1 cellular context compared by ENCODE assay signal in genomic region chr7:4973728-4974198, GRCh38.
TF ChIP-seq lines count a peak whose summit lies in the region.

No MANE protein-coding gene starts in this region.

TF ChIP-seq in HepG2, 621 proteins besides CTCF, POLR2A, EP300 and RAD21 (continued from another document and continues in another):
- TF ChIP-seq ZNF609 (CRISPR knock-in tag; IDR thresholded peaks at IDR 0.05; ENCODE audit: borderline replicate concordance) (no peak), SOX13 (IDR thresholded peaks at IDR 0.05) (no peak), SOX13 (CRISPR knock-in tag; conservative IDR thresholded peaks at IDR 0.05 in 1 of 2, IDR thresholded peaks at IDR 0.05 in 1 of 2) (no peak), ATF7 (IDR thresholded peaks at IDR 0.05) (no peak), ATF7 (CRISPR knock-in tag; IDR thresholded peaks at IDR 0.05) (peak; percentile 7; the same call in 1 of the 2 replicates), TCF7 (IDR thresholded peaks at IDR 0.05; ENCODE audit: low read depth) (no peak), ZNF451 (CRISPR knock-in tag; IDR thresholded peaks at IDR 0.05) (0 out of 2 replicates have a peak, but pooled peaks have one; percentile 33), HDAC1 (CRISPR knock-in tag; IDR thresholded peaks at IDR 0.05) (peak; percentile 60; the same call in 1 of the 2 replicates), MAX (IDR thresholded peaks at IDR 0.05) (peak; percentile 58; the same call in 1 of the 2 replicates), ELF1 (CRISPR knock-in tag; IDR thresholded peaks at IDR 0.05) (peak; percentile 80), PBX2 (CRISPR knock-in tag; IDR thresholded peaks at IDR 0.05) (no peak), PHF8 (CRISPR knock-in tag; IDR thresholded peaks at IDR 0.05) (peak; percentile 83), NONO (IDR thresholded peaks at IDR 0.05) (no peak), NONO (CRISPR knock-in tag; conservative IDR thresholded peaks at IDR 0.05) (peak; percentile 80), ZNF34 (CRISPR knock-in tag; IDR thresholded peaks at IDR 0.05; ENCODE audit: borderline replicate concordance) (0 out of 2 replicates have a peak, but pooled peaks have one; percentile 15), ARHGAP35 (CRISPR knock-in tag; IDR thresholded peaks at IDR 0.05; ENCODE audit: borderline replicate concordance) (no peak), YEATS4 (CRISPR knock-in tag; IDR thresholded peaks at IDR 0.05; ENCODE audit: borderline replicate concordance) (peak; percentile 58; the same call in 1 of the 2 replicates), ELF3 (CRISPR knock-in tag; IDR thresholded peaks at IDR 0.05) (peak; percentile 53; the same call in 1 of the 2 replicates), GATAD1 (CRISPR knock-in tag; IDR thresholded peaks at IDR 0.05) (peak; percentile 82), CHCHD3 (CRISPR knock-in tag; IDR thresholded peaks at IDR 0.05) (0 out of 2 replicates have a peak, but pooled peaks have one; percentile 4), ATF7-NPFF (CRISPR knock-in tag; IDR thresholded peaks at IDR 0.05; ENCODE audit: low read depth) (peak; percentile 31; the same call in 1 of the 2 replicates), ISL2 (CRISPR knock-in tag; IDR thresholded peaks at IDR 0.05) (no peak), CEBPG (CRISPR knock-in tag; IDR thresholded peaks at IDR 0.05) (0 out of 2 replicates have a peak, but pooled peaks have one; percentile 21), ZNF317 (CRISPR knock-in tag; IDR thresholded peaks at IDR 0.05) (peak; percentile 52; the same call in 1 of the 2 replicates), MZF1 (CRISPR knock-in tag; IDR thresholded peaks at IDR 0.05; ENCODE audit: borderline replicate concordance) (no peak), ZMAT3 (CRISPR knock-in tag; conservative IDR thresholded peaks at IDR 0.05) (peak; percentile 77; the same call in 1 of the 2 replicates), DRAP1 (CRISPR knock-in tag; IDR thresholded peaks at IDR 0.05) (no peak), TFDP1 (CRISPR knock-in tag; IDR thresholded peaks at IDR 0.05; ENCODE audit: borderline replicate concordance) (no peak), KDM4B (CRISPR knock-in tag; IDR thresholded peaks at IDR 0.05) (0 out of 2 replicates have a peak, but pooled peaks have one; percentile 52), ZNF143 (CRISPR knock-in tag; IDR thresholded peaks at IDR 0.05) (no peak; the same call in 1 of the 2 replicates), DZIP1 (CRISPR knock-in tag; IDR thresholded peaks at IDR 0.05) (no peak; the same call in 1 of the 2 replicates), DMTF1 (CRISPR knock-in tag; IDR thresholded peaks at IDR 0.05) (peak; percentile 99; the same call in 1 of the 2 replicates), FOXP4 (CRISPR knock-in tag; IDR thresholded peaks at IDR 0.05) (peak; percentile 10; the same call in 1 of the 2 replicates), IRF2 (CRISPR knock-in tag; IDR thresholded peaks at IDR 0.05) (peak; percentile 76), NR2F1 (CRISPR knock-in tag; IDR thresholded peaks at IDR 0.05) (no peak), HOXA3 (CRISPR knock-in tag; IDR thresholded peaks at IDR 0.05) (peak; percentile 44; the same call in 1 of the 2 replicates), NR0B2 (CRISPR knock-in tag; IDR thresholded peaks at IDR 0.05) (no peak), AHDC1 (CRISPR knock-in tag; IDR thresholded peaks at IDR 0.05; ENCODE audit: borderline replicate concordance) (0 out of 2 replicates have a peak, but pooled peaks have one; percentile 23)
